Comparison of ENCODE assay signal across 8 cellular contexts in genomic region chr12:69359531-69360347, GRCh38. TPM values are rescaled to one million over a fixed set of nuclear protein-coding genes. Genes with fewer than 3 reads are reported as not detected.
DNase-seq lines count a peak whose midpoint lies in the region; ATAC-seq, FAIRE-seq and TF ChIP-seq lines count a peak whose summit lies in the region.

Gene YEATS4, plus strand, starts transcription at chr12:69359743. Its CDS starts 230 bp downstream, at chr12:69359973.

- H2AFZ ChIP-seq in smooth muscle cell (ENCODE audit: low read depth), result peak within 1 kb of the TSS; percentile 87

- no peaks in the 10 kb centered on the region for H4K20me1 ChIP-seq in smooth muscle cell (ENCODE audit: low read depth)

- peak within 1 kb of the TSS; percentile 82 for H3K9ac ChIP-seq in smooth muscle cell (ENCODE audit: low read depth)

- under 1% methylated on average over 68 of the region's 70 CpGs for WGBS in A549 (ENCODE audit: missing lambda C conversion rate)
- WGBS in smooth muscle cell (ENCODE audit: low lambda C conversion rate), result under 1% methylated on average over 68 of the region's 70 CpGs

- peaks cover 8% of the 10 kb centered on the region for H3F3A ChIP-seq in smooth muscle cell (ENCODE audit: low read depth)

- intact Hi-C loops in breast epithelium (cut with DNase I; ENCODE audit: low total_unique reads), result no loop called here

- DNase-seq in A549 (ENCODE audit: low read depth in 1 of 2, low spot score in 1 of 2) (peak; percentile 95 to 96), NCI-H2171 treated with DMSO at 0.1 percent for 48 hours (lab: John Stamatoyannopoulos, UW) (peak; percentile 94), breast epithelium (ENCODE audit: low spot score in 2 of 2) (peak; percentile 73 to 82), iPS-NIHi11 (ENCODE audit: low spot score) (peak; percentile 94), smooth muscle cell (lab: John Stamatoyannopoulos, UW; ENCODE audit: unreplicated experiment) (peak; percentile 65)

- H3K9me3 ChIP-seq in A549, result no peaks in the 10 kb centered on the region
- H3K9me3 ChIP-seq in breast epithelium, result no peaks in the 10 kb centered on the region
- no peaks in the 10 kb centered on the region for H3K9me3 ChIP-seq in smooth muscle cell (replicated peaks; ENCODE audit: low read depth)

- H3K4me1 ChIP-seq in A549 (peaks cover 14% of the 10 kb centered on the region), breast epithelium (peaks cover 0 to 7% of the 10 kb centered on the region in 2 donors), smooth muscle cell (ENCODE audit: low read depth) (peaks cover 5% of the 10 kb centered on the region)

- H3K36me3 ChIP-seq in breast epithelium (no peaks in the 10 kb centered on the region), smooth muscle cell (ENCODE audit: low read depth) (peaks cover 6% of the 10 kb centered on the region)

- CTCF ChIA-PET in A549 (lab: Yijun Ruan, JAX), result interaction anchor here (1.1 kb wide), 1 partner anchor 10 kb away, joined by 3 read pairs; no protein-coding TSS in a partner anchor

- TF ChIP-seq POLR2A in A549 (IDR thresholded peaks at IDR 0.05; ENCODE audit: low read length) (peak; percentile 87), breast epithelium (IDR thresholded peaks at IDR 0.05) (peak; percentile 20)

- peak within 1 kb of the TSS; percentile 82 for H3K4me2 ChIP-seq in A549
- H3K4me2 ChIP-seq in smooth muscle cell, result peak within 1 kb of the TSS; percentile 84

- peaks cover 28% of the 10 kb centered on the region for H3K79me2 ChIP-seq in smooth muscle cell (ENCODE audit: low read depth)

- TF ChIP-seq CTCF in A549 (IDR thresholded peaks at IDR 0.05) (no peak), VCaP (conservative IDR thresholded peaks at IDR 0.05) (no peak), breast epithelium (IDR thresholded peaks at IDR 0.05) (peak in 1 of 3 donors; percentile 31), smooth muscle cell (IDR thresholded peaks at IDR 0.05; ENCODE audit: borderline replicate concordance, insufficient read depth, poor library complexity, severe bottlenecking) (no peak)

- H3K4me3 ChIP-seq in A549 (peak within 1 kb of the TSS; percentile 83), breast epithelium (peak within 1 kb of the TSS; percentile 65 to 87 (median 73)), smooth muscle cell (peak within 1 kb of the TSS; percentile 81)

- ATAC-seq in A549 (peak; percentile 91 to 94), GM18867 (IDR thresholded peaks at IDR 0.05; ENCODE audit: unreplicated experiment) (peak; percentile 82), HG03103 (IDR thresholded peaks at IDR 0.05; ENCODE audit: low read depth, unreplicated experiment) (peak; percentile 82)

- peak within 1 kb of the TSS; percentile 94 to 96 for H3K27ac ChIP-seq in A549
- H3K27ac ChIP-seq in VCaP, result peak within 1 kb of the TSS; percentile 98
- peak within 1 kb of the TSS; percentile 92 to 96 for H3K27ac ChIP-seq in breast epithelium
- H3K27ac ChIP-seq in smooth muscle cell (ENCODE audit: low read depth), result peak within 1 kb of the TSS; percentile 87

- no peak for TF ChIP-seq RAD21 in A549 (conservative IDR thresholded peaks at IDR 0.05 in 1 of 2, IDR thresholded peaks at IDR 0.05 in 1 of 2)

- no peaks in the 10 kb centered on the region for H3K27me3 ChIP-seq in breast epithelium
- H3K27me3 ChIP-seq in smooth muscle cell (ENCODE audit: low read depth), result no peaks in the 10 kb centered on the region

- FAIRE-seq in A549 (lab: Jason Lieb, UNC), result no peak

- POLR2A ChIA-PET in A549 (lab: Yijun Ruan, JAX), result no interaction called here

- TF ChIP-seq EP300 in A549 (IDR thresholded peaks at IDR 0.05), result no peak

TF ChIP-seq in A549, 52 proteins besides CTCF, POLR2A, EP300 and RAD21 (continues in another document):
- no peak for TF ChIP-seq CBX2 (IDR thresholded peaks at IDR 0.05; ENCODE audit: borderline replicate concordance, low read depth)
- TF ChIP-seq MAX (IDR thresholded peaks at IDR 0.05), result peak; percentile 92
- TF ChIP-seq HES2 (IDR thresholded peaks at IDR 0.05), result no peak
- TF ChIP-seq E2F6 (IDR thresholded peaks at IDR 0.05; ENCODE audit: borderline replicate concordance, low read depth), result peak; percentile 50; the same call in 1 of the 2 replicates
- no peak for TF ChIP-seq BHLHE40 (IDR thresholded peaks at IDR 0.05; ENCODE audit: low read depth, low read length)
- 0 out of 2 replicates have a peak, but pooled peaks have one; percentile 57 for TF ChIP-seq TP53 (CRISPR knock-in tag; IDR thresholded peaks at IDR 0.05)
- TF ChIP-seq GATA3 (IDR thresholded peaks at IDR 0.05; ENCODE audit: borderline replicate concordance), result no peak
- TF ChIP-seq ATOH8 (CRISPR knock-in tag; IDR thresholded peaks at IDR 0.05; ENCODE audit: low read depth), result no peak
- peak; percentile 61; the same call in 1 of the 2 replicates for TF ChIP-seq MYC (IDR thresholded peaks at IDR 0.05; ENCODE audit: borderline replicate concordance, low read length)
- no peak for TF ChIP-seq NFE2L2 (conservative IDR thresholded peaks at IDR 0.05; ENCODE audit: low read length)
- TF ChIP-seq FOSL2 (IDR thresholded peaks at IDR 0.05), result no peak
- peak; percentile 18; the same call in 1 of the 2 replicates for TF ChIP-seq FOSL2 (CRISPR knock-in tag; IDR thresholded peaks at IDR 0.05)
- no peak for TF ChIP-seq HMGXB4 (CRISPR knock-in tag; IDR thresholded peaks at IDR 0.05; ENCODE audit: borderline replicate concordance)
- no peak for TF ChIP-seq ZFP36 (IDR thresholded peaks at IDR 0.05; ENCODE audit: borderline replicate concordance, partially characterized antibody)
- TF ChIP-seq HDAC2 (IDR thresholded peaks at IDR 0.05), result peak; percentile 44; the same call in 1 of the 2 replicates
- TF ChIP-seq ZSCAN20 (CRISPR knock-in tag; IDR thresholded peaks at IDR 0.05), result no peak
- no peak for TF ChIP-seq SREBF2 (IDR thresholded peaks at IDR 0.05)
- no peak for TF ChIP-seq KDM1A (IDR thresholded peaks at IDR 0.05; ENCODE audit: low read depth)
- no peak for TF ChIP-seq ZC3H11A (IDR thresholded peaks at IDR 0.05)
- no peak for TF ChIP-seq RARB (CRISPR knock-in tag; IDR thresholded peaks at IDR 0.05)
- TF ChIP-seq MAZ (IDR thresholded peaks at IDR 0.05; ENCODE audit: borderline replicate concordance, low read depth, low read length), result no peak
- no peak for TF ChIP-seq ELK1 (IDR thresholded peaks at IDR 0.05; ENCODE audit: low read depth, low read length)

RNA-seq across cellular contexts. Expression of gene YEATS4, which starts in this region (rescaled TPM):
- 43.4 and 70.1 TPM in 2 replicates for polyA plus RNA-seq in A549 (2011; rRNA removed)
- polyA plus RNA-seq in A549 (2012; cell fraction: cytosol; rRNA removed), result 40.0 and 44.4 TPM in 2 replicates
- polyA plus RNA-seq in A549 (2012; cell fraction: nucleus; rRNA removed), result 41.4 and 92.6 TPM in 2 replicates
- polyA plus RNA-seq in A549 (2017; fragmentation: RNase III; extraction: RNeasy Plus Mini Kit Qiagen cat#74134 plus additional on column Dnase treatment), result 40.6 to 42.2 TPM (median 41.7 TPM) in 3 replicates
- polyA minus RNA-seq in A549 (2011; rRNA and poly(A)+ RNA removed), result 9.3 and 12.9 TPM in 2 replicates
- 10 to 100 TPM; 13.8 to 23.0 (median 16.1) TPM for total RNA-seq in breast epithelium
- 22.8 and 32.7 TPM in 2 replicates for total RNA-seq in smooth muscle cell
- polyA plus RNA-seq in smooth muscle cell, result 9.9 and 21.4 TPM in 2 replicates

Comparison
In these comparisons a context has a peak if more than half of its experiments do, and no peak if none do; other contexts are left out.
1. Peak in every context shown above with its lines: DNase-seq, ATAC-seq, H3K4me3 ChIP-seq and H3K27ac ChIP-seq.